In the genomic region with DNA sequence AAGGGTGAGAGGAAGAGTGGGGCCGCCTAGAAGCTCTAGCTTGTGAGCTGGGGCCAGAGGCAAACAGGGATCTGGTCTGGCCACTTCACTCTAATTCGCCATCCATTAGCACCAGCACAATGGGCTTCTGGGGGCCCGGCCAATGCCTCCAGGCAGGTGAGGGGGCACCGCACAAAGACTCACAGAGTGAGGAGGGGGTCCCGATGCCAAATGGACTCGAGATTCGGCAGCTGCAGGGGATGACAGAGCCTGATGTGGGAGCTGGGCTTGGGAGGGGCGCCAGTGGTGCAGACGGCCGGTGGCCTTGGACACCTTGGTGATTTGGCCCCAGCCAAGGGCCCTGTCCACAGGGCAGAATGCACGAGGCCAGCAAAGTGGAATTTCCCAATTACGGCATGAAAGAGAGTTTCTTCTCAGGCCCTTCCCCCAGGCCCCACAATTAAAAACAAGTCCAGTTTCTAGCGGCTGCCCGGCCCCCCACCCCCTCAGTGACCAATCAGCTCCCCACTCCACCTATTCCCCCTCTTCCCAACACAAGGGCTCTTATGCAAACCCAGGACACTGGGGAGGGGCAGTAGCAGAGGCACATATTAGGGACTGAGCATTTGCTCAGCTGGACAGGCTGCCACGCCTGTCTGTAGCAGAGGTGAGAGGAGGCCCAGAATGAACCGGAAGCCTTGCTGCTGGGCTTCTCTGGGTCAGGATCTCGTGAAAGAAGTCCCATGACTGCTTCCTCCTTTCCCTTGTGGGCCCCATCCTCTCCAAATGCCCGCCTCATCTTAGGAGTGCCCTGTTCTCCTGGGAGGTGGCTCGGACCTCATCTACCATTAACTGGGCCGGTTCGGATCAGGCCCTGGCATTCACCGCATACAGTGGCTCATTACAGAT, we compare ENCODE assay signal across 11 cellular contexts. TPM values are rescaled to one million over a fixed set of nuclear protein-coding genes. Genes with fewer than 3 reads are reported as not detected.
DNase-seq lines count a peak whose midpoint lies in the region; ATAC-seq and TF ChIP-seq lines count a peak whose summit lies in the region.
"Had no signal": no experiment of that assay in that cellular context is flagged by ENCODE, and none has a peak within 500 bp of the region (broad histone marks: within the 10 kb centered on the region; RNA-seq: fewer than 3 reads in every experiment).

No MANE protein-coding gene starts in this region.

- in situ Hi-C loops in G401 (cut with HindIII; ENCODE audit: low sequenced_read_pairs) = no loop called here

- TF ChIP-seq POLR2A in right lobe of liver (IDR thresholded peaks at IDR 0.05) = peak; percentile 79

- no peaks in the 10 kb centered on the region for H3K27me3 ChIP-seq in endodermal cell (ENCODE audit: control insufficient read depth, insufficient read depth, low read length, poor library complexity, severe bottlenecking)
- no peaks in the 10 kb centered on the region for H3K27me3 ChIP-seq in right lobe of liver

- no peaks in the 10 kb centered on the region for H3K4me1 ChIP-seq in endodermal cell (ENCODE audit: control insufficient read depth, insufficient read depth, low read length)
- peaks cover 0 to 43% (median 21%) of the 10 kb centered on the region in 4 donors for H3K4me1 ChIP-seq in right lobe of liver

- H3K4me3 Mint-ChIP-seq in endodermal cell = no peak overlapping the region
- H3K4me3 Mint-ChIP-seq: activated CD4-positive, alpha-beta T cell treated with anti-CD3 and anti-CD28 coated beads for 36 hours had no signal

- intact Hi-C loops in right lobe of liver (cut with DNase I) = no loop called here

- H3K4me3 ChIP-seq in endodermal cell (ENCODE audit: low read length) = no peak overlapping the region
- peak overlapping the region in 2 of 3 donors; percentile 14 to 17 for H3K4me3 ChIP-seq in right lobe of liver
- H3K4me3 ChIP-seq in skin epidermis = no peak overlapping the region

- peaks cover 30% of the 10 kb centered on the region for H3K36me3 Mint-ChIP-seq in endodermal cell (ENCODE audit: low read depth)

- WGBS in endodermal cell (ENCODE audit: insufficient coverage in 1 of 2, insufficient read length in 1 of 2), 2 experiments = 92 to 95% methylated on average over 12 to 22 of the region's 22 CpGs
- 18% methylated on average over 6 of the region's 22 CpGs for whole genome bisulfite sequencing in right lobe of liver (ENCODE audit: insufficient coverage, low coverage, low lambda C conversion rate, missing lambda C conversion rate)

- peak overlapping the region; percentile 73 for H3K27ac Mint-ChIP-seq in endodermal cell
- H3K27ac Mint-ChIP-seq: activated CD4-positive, alpha-beta T cell treated with anti-CD3 and anti-CD28 coated beads for 36 hours had no signal

- no peaks in the 10 kb centered on the region for H3K4me1 Mint-ChIP-seq in endodermal cell

- H3K36me3 ChIP-seq in endodermal cell (ENCODE audit: control insufficient read depth, insufficient read depth, low read length) (no peaks in the 10 kb centered on the region), right lobe of liver (peaks cover 0 to 2% (median 0%) of the 10 kb centered on the region in 4 donors)

- TF ChIP-seq CTCF in endodermal cell (conservative IDR thresholded peaks at IDR 0.05) = no peak
- no peak for TF ChIP-seq CTCF in right lobe of liver (IDR thresholded peaks at IDR 0.05)

- no peaks in the 10 kb centered on the region for H3K9me3 ChIP-seq in endodermal cell (ENCODE audit: control insufficient read depth, low read length)
- no peaks in the 10 kb centered on the region for H3K9me3 ChIP-seq in right lobe of liver

- DNase-seq in HuH-7 (ENCODE audit: low spot score) (peak; percentile 98), endodermal cell (no peak), right lobe of liver (peak; percentile 83 to 93 (median 89)), G401 (ENCODE audit: low spot score) (no peak)
- no peak for DNase-seq in stimulated activated CD4-positive, alpha-beta T cell treated with anti-CD3 and anti-CD28 coated beads, Interleukin-4, amount 100 ng/mL, for 24 hours
- DNase-seq: activated CD4-positive, alpha-beta T cell treated with anti-CD3 and anti-CD28 coated beads for 36 hours; activated naive CD4-positive, alpha-beta T cell treated with Interleukin-2 at 50 U/mL for 16 hours; SHP77 treated with DMSO at 0.1 percent for 48 hours had no signal

- H3K9ac ChIP-seq in endodermal cell (ENCODE audit: extremely low read depth, low read length, poor library complexity, severe bottlenecking) = no peak overlapping the region

- ATAC-seq in right lobe of liver (peak; percentile 81 to 89 (median 84)), GM19455 (IDR thresholded peaks at IDR 0.05; ENCODE audit: unreplicated experiment) (no peak), HG03095 (IDR thresholded peaks at IDR 0.05; ENCODE audit: unreplicated experiment) (no peak)
- ATAC-seq: activated CD4-positive, alpha-beta T cell treated with anti-CD3 and anti-CD28 coated beads for 36 hours had no signal

- H3K27ac ChIP-seq in endodermal cell (ENCODE audit: low read depth, low read length) (peak overlapping the region; percentile 88), right lobe of liver (peak overlapping the region; percentile 81 to 96 (median 95)), skin epidermis (peak overlapping the region in 17 of 21 experiments; percentile 4 to 84 (median 45))

- no peaks in the 10 kb centered on the region for H3K9me3 Mint-ChIP-seq in endodermal cell

- no peaks in the 10 kb centered on the region for H3K27me3 Mint-ChIP-seq in endodermal cell (ENCODE audit: insufficient read depth)
- H3K27me3 Mint-ChIP-seq: activated CD4-positive, alpha-beta T cell treated with anti-CD3 and anti-CD28 coated beads for 36 hours had no signal

RNA-seq across cellular contexts. Expression of a gene that starts 39.4 kb away (rescaled TPM):
- total RNA-seq in endodermal cell (10 to 100 TPM; 23.4 to 24.0 TPM), right lobe of liver (100 to 1,000 TPM in 2 of 6 experiments, 10 to 100 TPM in 4; 28.5 to 117 (median 80.2) TPM)
- 86.6 TPM for polyA plus RNA-seq in endodermal cell (2013, experiment 1 of 2)
- 67.0 TPM for polyA plus RNA-seq in endodermal cell (2013, experiment 2 of 2)
- total RNA-seq in G401 (2014; rRNA removed; shearing (Covaris generic)) = 15.6 and 46.7 TPM in 2 replicates

Comparison
In these comparisons a context has a peak if more than half of its experiments do, and no peak if none do; other contexts are left out.
1. DNase-seq: peak in HuH-7 (single experiment) and right lobe of liver (3 of 3); none in endodermal cell (single experiment), stimulated activated CD4-positive, alpha-beta T cell treated with anti-CD3 and anti-CD28 coated beads, Interleukin-4, amount 100 ng/mL, for 24 hours (single experiment) and G401 (single experiment).
2. H3K27ac ChIP-seq: peak in every context shown above with its lines; median percentile 95 in right lobe of liver; 88 in endodermal cell; 45 in skin epidermis.
3. H3K4me3 ChIP-seq: peak in right lobe of liver (2 of 3); none in endodermal cell (single experiment) and skin epidermis (0 of 7).
4. ATAC-seq: peak in right lobe of liver (4 of 4); none in GM19455 (single experiment) and HG03095 (single experiment).